ENCODE assay signal across 8 cellular contexts in genomic region chr15:98850991-98851776, GRCh38.
DNase-seq lines count a peak whose midpoint lies in the region; ATAC-seq and TF ChIP-seq lines count a peak whose summit lies in the region.

No MANE protein-coding gene starts in this region.

- DNase-seq in NCI-H2107 treated with DMSO at 0.1 percent for 48 hours (lab: John Stamatoyannopoulos, UW; ENCODE audit: unreplicated experiment), result peak; percentile 63
- peak; percentile 79 for DNase-seq in WTC11 (ENCODE audit: low spot score)
- peak; percentile 45 to 52 for DNase-seq in central memory CD8-positive, alpha-beta T cell (ENCODE audit: low spot score in 2 of 2)
- peak; percentile 24 for DNase-seq in kidney glomerular epithelial cell (lab: John Stamatoyannopoulos, UW)
- peak; percentile 79 for DNase-seq in stimulated activated CD4-positive, alpha-beta T cell treated with anti-CD3 and anti-CD28 coated beads, Interleukin-15, amount 100 ng/mL, for 24 hours
- DNase-seq in KG1 (lab: John Stamatoyannopoulos, UW), result no peak

- no peaks in the 10 kb centered on the region for H3K27me3 Mint-ChIP-seq in WTC11 (ENCODE audit: low read depth)
- no peaks in the 10 kb centered on the region for H3K27me3 Mint-ChIP-seq in central memory CD8-positive, alpha-beta T cell

- H3K4me1 Mint-ChIP-seq in WTC11, result peaks cover 81% of the 10 kb centered on the region
- peaks cover 38% of the 10 kb centered on the region for H3K4me1 Mint-ChIP-seq in central memory CD8-positive, alpha-beta T cell

- ATAC-seq in HG02973 (IDR thresholded peaks at IDR 0.05; ENCODE audit: unreplicated experiment) (peak; percentile 34), WTC11 (peak; percentile 70)
- peak; percentile 45 for ATAC-seq in central memory CD8-positive, alpha-beta T cell (replicated peaks; ENCODE audit: extremely low read depth, poor library complexity, severe bottlenecking)

- no peaks in the 10 kb centered on the region for H3K36me3 Mint-ChIP-seq in WTC11
- peaks cover 9% of the 10 kb centered on the region for H3K36me3 Mint-ChIP-seq in central memory CD8-positive, alpha-beta T cell (ENCODE audit: insufficient read depth)

- CTCF ChIA-PET in WTC11 (lab: Charles Lee), result interaction anchor here (0.5 to 1.9 kb wide), 54 partner anchors 10 to 423 kb away, joined by 3 to 16 read pairs (median 4); partner anchors contain the start of gene IGF1R

- no peaks in the 10 kb centered on the region for H3K9me3 Mint-ChIP-seq in WTC11
- H3K9me3 Mint-ChIP-seq in central memory CD8-positive, alpha-beta T cell, result no peaks in the 10 kb centered on the region

- H3K4me3 Mint-ChIP-seq in WTC11, result peak overlapping the region; percentile 95
- H3K4me3 Mint-ChIP-seq in central memory CD8-positive, alpha-beta T cell, result peak overlapping the region; percentile 94

- no peak overlapping the region for H3K4me3 ChIP-seq in GM12875 (ENCODE audit: low read depth, low read length)

- TF ChIP-seq CTCF in GM12875 (IDR thresholded peaks at IDR 0.05; ENCODE audit: borderline replicate concordance, insufficient read depth, low read depth, low read length), result peak; percentile 64
- TF ChIP-seq CTCF in WTC11 (IDR thresholded peaks at IDR 0.05), result peak; percentile 36; the same call in 1 of the 2 replicates

- H3K27ac Mint-ChIP-seq in WTC11, result peak overlapping the region; percentile 96
- H3K27ac Mint-ChIP-seq in central memory CD8-positive, alpha-beta T cell (ENCODE audit: low read depth), result peak overlapping the region; percentile 89

- POLR2A ChIA-PET in WTC11 (lab: Charles Lee), result interaction anchor here (0.6 to 1.0 kb wide), 3 partner anchors 133 to 1850 kb away, joined by 3 read pairs; no protein-coding TSS in a partner anchor

TF ChIP-seq in WTC11, 78 proteins besides CTCF, POLR2A, EP300 and RAD21:
- no peak for TF ChIP-seq CREB1 (CRISPR knock-in tag; IDR thresholded peaks at IDR 0.05)
TF ChIP-seq in WTC11: peak in this region for 0.
